Comparison of ENCODE assay signal across 1 cellular context in the genomic region with DNA sequence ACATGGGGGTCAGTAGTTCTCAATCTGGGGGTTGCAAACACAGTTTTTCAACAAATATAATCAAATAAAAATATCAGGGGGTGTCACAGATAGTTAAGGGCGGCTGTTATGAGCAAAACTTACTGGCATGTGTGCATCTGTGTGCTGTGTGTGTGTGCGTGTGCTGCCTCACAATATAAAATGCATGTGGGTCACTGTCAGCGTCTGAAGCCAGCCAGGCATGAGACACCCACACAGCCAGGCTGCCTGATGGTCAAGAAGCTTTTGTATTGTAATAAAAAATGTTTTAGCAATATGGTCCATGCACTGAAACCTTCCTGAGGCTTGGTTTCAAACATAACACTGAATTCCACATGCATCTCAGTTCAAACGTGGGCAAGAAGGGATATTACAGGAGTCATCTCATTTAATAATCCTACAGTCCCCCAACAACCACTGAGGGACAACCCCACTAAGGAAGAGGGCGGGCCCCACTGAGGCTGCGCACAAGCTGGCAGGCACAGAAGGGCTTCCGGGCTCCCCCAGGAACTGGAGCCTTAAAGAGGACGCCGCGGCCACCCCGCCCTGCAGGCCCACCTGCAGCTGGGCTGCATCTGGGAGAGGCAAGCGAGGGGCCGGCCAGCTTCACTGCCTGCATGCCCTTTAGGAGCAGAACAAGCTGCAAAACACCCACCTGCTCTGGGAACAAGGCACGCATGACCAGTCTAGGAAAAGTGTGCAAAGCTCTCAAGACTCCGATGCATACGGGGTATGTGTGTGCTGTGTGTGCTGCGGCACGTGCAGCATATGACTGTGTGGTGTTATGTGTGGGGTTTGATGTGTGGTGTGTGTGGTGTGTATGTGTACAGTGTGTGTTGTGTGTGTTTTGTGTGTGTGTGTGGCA.
TF ChIP-seq lines count a peak whose summit lies in the region.

No MANE protein-coding gene starts in this region.

TF ChIP-seq in GM12878, 131 proteins besides CTCF, POLR2A, EP300 and RAD21 (continued from another document):
- TF ChIP-seq, protein P1, sequence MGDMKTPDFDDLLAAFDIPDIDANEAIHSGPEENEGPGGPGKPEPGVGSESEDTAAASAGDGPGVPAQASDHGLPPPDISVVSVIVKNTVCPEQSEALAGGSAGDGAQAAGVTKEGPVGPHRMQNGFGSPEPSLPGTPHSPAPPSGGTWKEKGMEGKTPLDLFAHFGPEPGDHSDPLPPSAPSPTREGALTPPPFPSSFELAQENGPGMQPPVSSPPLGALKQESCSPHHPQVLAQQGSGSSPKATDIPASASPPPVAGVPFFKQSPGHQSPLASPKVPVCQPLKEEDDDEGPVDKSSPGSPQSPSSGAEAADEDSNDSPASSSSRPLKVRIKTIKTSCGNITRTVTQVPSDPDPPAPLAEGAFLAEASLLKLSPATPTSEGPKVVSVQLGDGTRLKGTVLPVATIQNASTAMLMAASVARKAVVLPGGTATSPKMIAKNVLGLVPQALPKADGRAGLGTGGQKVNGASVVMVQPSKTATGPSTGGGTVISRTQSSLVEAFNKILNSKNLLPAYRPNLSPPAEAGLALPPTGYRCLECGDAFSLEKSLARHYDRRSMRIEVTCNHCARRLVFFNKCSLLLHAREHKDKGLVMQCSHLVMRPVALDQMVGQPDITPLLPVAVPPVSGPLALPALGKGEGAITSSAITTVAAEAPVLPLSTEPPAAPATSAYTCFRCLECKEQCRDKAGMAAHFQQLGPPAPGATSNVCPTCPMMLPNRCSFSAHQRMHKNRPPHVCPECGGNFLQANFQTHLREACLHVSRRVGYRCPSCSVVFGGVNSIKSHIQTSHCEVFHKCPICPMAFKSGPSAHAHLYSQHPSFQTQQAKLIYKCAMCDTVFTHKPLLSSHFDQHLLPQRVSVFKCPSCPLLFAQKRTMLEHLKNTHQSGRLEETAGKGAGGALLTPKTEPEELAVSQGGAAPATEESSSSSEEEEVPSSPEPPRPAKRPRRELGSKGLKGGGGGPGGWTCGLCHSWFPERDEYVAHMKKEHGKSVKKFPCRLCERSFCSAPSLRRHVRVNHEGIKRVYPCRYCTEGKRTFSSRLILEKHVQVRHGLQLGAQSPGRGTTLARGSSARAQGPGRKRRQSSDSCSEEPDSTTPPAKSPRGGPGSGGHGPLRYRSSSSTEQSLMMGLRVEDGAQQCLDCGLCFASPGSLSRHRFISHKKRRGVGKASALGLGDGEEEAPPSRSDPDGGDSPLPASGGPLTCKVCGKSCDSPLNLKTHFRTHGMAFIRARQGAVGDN (IDR thresholded peaks at IDR 0.05) = peak; percentile 37; the same call in 1 of the 2 replicates
- TF ChIP-seq JUND (IDR thresholded peaks at IDR 0.05; ENCODE audit: low read depth, low read length) (no peak), CBFB (IDR thresholded peaks at IDR 0.05; ENCODE audit: low read depth) (no peak), NFIC (IDR thresholded peaks at IDR 0.05; ENCODE audit: low read depth, low read length) (0 out of 2 replicates have a peak, but pooled peaks have one; percentile 23), IKZF1 (conservative IDR thresholded peaks at IDR 0.05) (peak; percentile 60; the same call in 1 of the 2 replicates), TCF12 (IDR thresholded peaks at IDR 0.05; ENCODE audit: low read depth, low read length) (0 out of 2 replicates have a peak, but pooled peaks have one; percentile 27), NRF1 (conservative IDR thresholded peaks at IDR 0.05; ENCODE audit: low read depth, low read length) (peak; percentile 37), MYC (IDR thresholded peaks at IDR 0.05; ENCODE audit: insufficient read depth, insufficient read length, insufficient replicate concordance, low read length, severe bottlenecking) (peak; percentile 81)
